Comparison of ENCODE assay signal across 12 cellular contexts in the genomic region with DNA sequence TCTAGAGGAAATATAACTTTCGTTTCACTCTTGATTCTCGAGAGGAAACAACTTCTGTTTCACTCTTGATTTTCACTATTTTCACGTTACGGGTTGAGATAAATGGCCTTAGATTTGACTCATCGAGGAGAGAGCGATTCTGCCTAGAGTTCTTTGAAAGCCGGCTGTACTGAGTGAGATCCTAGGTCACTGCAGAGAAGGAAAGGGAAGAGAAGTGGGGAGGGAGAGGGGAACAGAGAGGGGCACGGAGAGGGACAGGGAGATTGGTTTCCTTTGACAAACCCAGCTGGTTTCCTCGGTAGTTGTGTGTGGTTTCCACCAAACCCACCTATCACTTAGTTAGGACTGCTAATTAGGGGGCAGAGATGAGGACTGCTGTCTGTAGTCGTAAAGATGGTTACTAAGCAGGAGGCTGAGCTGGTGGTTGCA. TPM values are rescaled to one million over a fixed set of nuclear protein-coding genes. Genes with fewer than 3 reads are reported as not detected.
DNase-seq lines count a peak whose midpoint lies in the region; ATAC-seq, FAIRE-seq and TF ChIP-seq lines count a peak whose summit lies in the region.
"Had no signal": no experiment of that assay in that cellular context is flagged by ENCODE, and none has a peak within 500 bp of the region (broad histone marks: within the 10 kb centered on the region; RNA-seq: fewer than 3 reads in every experiment).

No MANE protein-coding gene starts in this region.

- SMC1A ChIA-PET in GM12878 (lab: Charles Lee; ENCODE audit: uncharacterized antibody, unreplicated experiment): interaction anchor here (0.7 to 4.7 kb wide), 12 partner anchors 8 to 164 kb away, joined by 3 to 22 read pairs (median 6); no protein-coding TSS in a partner anchor

- peaks cover 15% of the 10 kb centered on the region for H3K4me1 ChIP-seq in CD8-positive, alpha-beta T cell (ENCODE audit: insufficient read depth, low read length)
- peaks cover 34% of the 10 kb centered on the region for H3K4me1 ChIP-seq in GM12878 (ENCODE audit: control insufficient read depth, insufficient read depth, low read length)

- no peaks in the 10 kb centered on the region for H4K20me1 ChIP-seq in GM12878 (ENCODE audit: control insufficient read depth, insufficient read depth)

- BruUV-seq in GM12878 (replicated peaks; lab: Mats Ljungman, UMichigan): no TSS peak

- TF ChIP-seq POLR2A in GM12878 (IDR thresholded peaks at IDR 0.05; ENCODE audit: low read depth, low read length): no peak

- peaks cover 1% of the 10 kb centered on the region for H3K27me3 Mint-ChIP-seq in CD8-positive, alpha-beta T cell (ENCODE audit: low read depth)

- FAIRE-seq in GM12878 (lab: Jason Lieb, UNC): peak; percentile 69
- FAIRE-seq: astrocyte, D721Med had no signal

- in situ Hi-C loops in GM12878 (cut with MboI): loop anchor here (25.0 kb wide), 2 partner anchors 167 to 1017 kb away; a partner anchor contains a TSS

- no peaks in the 10 kb centered on the region for H3K27me3 ChIP-seq in CD8-positive, alpha-beta T cell (ENCODE audit: insufficient read depth, low read length)
- no peaks in the 10 kb centered on the region for H3K27me3 ChIP-seq in GM12878 (replicated peaks in 1 of 2; ENCODE audit: control insufficient read depth in 2 of 2, insufficient read depth in 2 of 2, low read length in 1 of 2)

- no peak overlapping the region for H3K27ac ChIP-seq in CD8-positive, alpha-beta T cell (ENCODE audit: low read depth, low read length)
- H3K27ac ChIP-seq in GM12878 (ENCODE audit: control insufficient read depth, insufficient read depth): peak overlapping the region; percentile 51

- intact Hi-C loops in CD8-positive, alpha-beta T cell (cut with DNase I, micrococcal nuclease): no loop called here
- intact Hi-C loops in GM12878 (cut with micrococcal nuclease; ENCODE audit: unreplicated experiment): no loop called here

- POLR2A ChIA-PET in CD8-positive, alpha-beta T cell (lab: Charles Lee): interaction anchor here (0.6 kb wide), 1 partner anchor 1781 kb away, joined by 4 read pairs; no protein-coding TSS in a partner anchor
- POLR2A ChIA-PET in GM12878 (lab: Charles Lee): interaction anchor here (0.7 to 1.2 kb wide), 4 partner anchors 24 to 38 kb away, joined by 3 to 8 read pairs (median 3); no protein-coding TSS in a partner anchor

- RAD21 ChIA-PET in GM12878 (lab: Charles Lee; ENCODE audit: unreplicated experiment): interaction anchor here (0.8 to 2.1 kb wide), 9 partner anchors 9 to 338 kb away, joined by 3 to 22 read pairs (median 4); no protein-coding TSS in a partner anchor

- H3K4me1 Mint-ChIP-seq in CD8-positive, alpha-beta T cell (ENCODE audit: low read depth): peaks cover 19% of the 10 kb centered on the region

- WGBS in GM12878 (ENCODE audit: insufficient coverage, insufficient replicate concordance, low lambda C conversion rate, missing lambda C conversion rate): 2% methylated on average over 10 of the region's 10 CpGs

- peak in 1 of 7 experiments; percentile 17 for DNase-seq in CD8-positive, alpha-beta T cell
- DNase-seq in GM19238 (ENCODE audit: insufficient read length, low spot score) (peak; percentile 37), GM12878 (ENCODE audit: low read depth, low spot score) (peak; percentile 48), mucosa of gallbladder (ENCODE audit: low spot score) (no peak), kidney tubule cell (ENCODE audit: low spot score) (no peak)
- DNase-seq in stimulated activated CD4-positive, alpha-beta T cell treated with anti-CD3 and anti-CD28 coated beads, Interleukin-4, amount 100 ng/mL, for 4 hours: no peak
- DNase-seq: foreskin fibroblast, NCI-H1930 had no signal

- ATAC-seq in CD8-positive, alpha-beta T cell: peak; percentile 48
- ATAC-seq in HG03095 (IDR thresholded peaks at IDR 0.05; ENCODE audit: unreplicated experiment) (peak; percentile 49), GM12878 (peak; percentile 73), esophagus mucosa (no peak)

- CTCF ChIA-PET in CD8-positive, alpha-beta T cell (lab: Charles Lee): interaction anchor here (0.8 kb wide), 1 partner anchor 10 kb away, joined by 4 read pairs; no protein-coding TSS in a partner anchor
- CTCF ChIA-PET in GM12878 (lab: Yijun Ruan, JAX): interaction anchor here (0.6 to 1.2 kb wide), 5 partner anchors 10 to 367 kb away, joined by 3 to 6 read pairs (median 5); no protein-coding TSS in a partner anchor

- no peaks in the 10 kb centered on the region for H3K9me3 Mint-ChIP-seq in CD8-positive, alpha-beta T cell

- H3K9me3 ChIP-seq in CD8-positive, alpha-beta T cell (ENCODE audit: low read length): no peaks in the 10 kb centered on the region
- no peaks in the 10 kb centered on the region for H3K9me3 ChIP-seq in GM12878 (replicated peaks; ENCODE audit: control insufficient read depth, insufficient read depth, low read length)

- peak overlapping the region; percentile 46 for H3K4me3 ChIP-seq in CD8-positive, alpha-beta T cell (ENCODE audit: low read depth, low read length)
- H3K4me3 ChIP-seq in GM12878: 0 out of 2 replicates have a peak overlapping the region, but pooled peaks have one; percentile 13

- peak overlapping the region; percentile 89 for H3K4me2 ChIP-seq in GM12878 (ENCODE audit: control insufficient read depth, insufficient read depth)

- peak overlapping the region; percentile 84 for H3K4me3 Mint-ChIP-seq in CD8-positive, alpha-beta T cell

- no peak for TF ChIP-seq RAD21 in GM12878 (IDR thresholded peaks at IDR 0.05; ENCODE audit: insufficient read depth, low read depth, low read length)

- no peaks in the 10 kb centered on the region for H3K36me3 Mint-ChIP-seq in CD8-positive, alpha-beta T cell

- H3K27ac Mint-ChIP-seq in CD8-positive, alpha-beta T cell: peak overlapping the region; percentile 84

- peak in 1 of 2 experiments; percentile 29; a peak in 1 of 4 replicates for TF ChIP-seq EP300 in GM12878 (IDR thresholded peaks at IDR 0.05; ENCODE audit: borderline replicate concordance in 1 of 2, control insufficient read depth in 1 of 2, low read depth in 2 of 2, low read length in 2 of 2)

- no peaks in the 10 kb centered on the region for H3K36me3 ChIP-seq in CD8-positive, alpha-beta T cell (ENCODE audit: insufficient read depth, low read length)
- no peaks in the 10 kb centered on the region for H3K36me3 ChIP-seq in GM12878 (ENCODE audit: control insufficient read depth in 2 of 2, insufficient read depth in 2 of 2, low read length in 1 of 2)

- no peak for TF ChIP-seq CTCF in CD8-positive, alpha-beta T cell (IDR thresholded peaks at IDR 0.05)
- no peak for TF ChIP-seq CTCF in GM12878 (IDR thresholded peaks at IDR 0.05 in 2 of 3, conservative IDR thresholded peaks at IDR 0.05 in 1 of 3; ENCODE audit: control insufficient read depth in 2 of 3, extremely low read depth in 1 of 3, insufficient read depth in 1 of 3, low read depth in 3 of 3, low read length in 3 of 3)

- H3K9ac ChIP-seq in GM12878 (ENCODE audit: control insufficient read depth, insufficient read depth, low read length): peak overlapping the region; percentile 40

- H2AFZ ChIP-seq in GM12878 (ENCODE audit: control insufficient read depth, low read depth, low read length): peak overlapping the region; percentile 71

- no peaks in the 10 kb centered on the region for H3K79me2 ChIP-seq in GM12878 (ENCODE audit: control insufficient read depth, insufficient read depth, low read length)

RNA-seq across cellular contexts. Expression of a gene that starts 21.6 kb away (rescaled TPM):
- 10 to 100 TPM; 11.1 to 15.3 TPM for total RNA-seq in CD8-positive, alpha-beta T cell
- 79.5 and 87.9 TPM in 2 replicates for total RNA-seq in GM12878 (2013; cell fraction: nucleolus; rRNA removed)
- total RNA-seq in GM12878 (2014; rRNA removed) (9.4 and 14.7 TPM in 2 replicates), GM12878 (2014; rRNA removed; fragmentation: Illumina TruSeq; extraction: Trizol) (13.1 and 14.1 TPM in 2 replicates), GM12878 (2021) (14.3 and 14.9 TPM in 2 replicates), mucosa of gallbladder (30.5 TPM), esophagus mucosa (3.8 TPM)
- 9.2 TPM for polyA plus RNA-seq in GM12878 (2011; ENCODE audit: low read depth)
- polyA plus RNA-seq in GM12878 (2011; rRNA removed) (14.9 and 19.3 TPM in 2 replicates), GM12878 (2014; fragmentation: Illumina TruSeq; extraction: Trizol) (20.8 and 27.4 TPM in 2 replicates), GM12878 (2014; fragmentation: Nextera tagmentation; extraction: Ambion mirVana) (1 to 10 TPM; 5.4 to 6.4 TPM), GM12878 (2014; rRNA removed) (12.1 and 12.6 TPM in 2 replicates), GM12878 (2016; fragmentation: Nextera tagmentation; extraction: Ambion mirVana) (10 to 100 TPM in 1 of 2 experiments, 1 to 10 TPM in 1; 9.0 to 12.9 TPM)
- polyA plus RNA-seq in GM12878 (2011; cell fraction: cytosol; rRNA removed): 10.5 and 19.3 TPM in 2 replicates
- 28.2 and 30.6 TPM in 2 replicates for polyA plus RNA-seq in GM12878 (2011; cell fraction: nucleus; rRNA removed)
- polyA plus RNA-seq in GM12878 (2012): 11.0 and 19.5 TPM in 2 replicates
- polyA minus RNA-seq in GM12878 (2011; rRNA and poly(A)+ RNA removed): 18.3 and 18.7 TPM in 2 replicates
- 6.0 and 8.0 TPM in 2 replicates for polyA minus RNA-seq in GM12878 (2011; cell fraction: cytosol; rRNA and poly(A)+ RNA removed)
- 30.0 and 62.4 TPM in 2 replicates for polyA minus RNA-seq in GM12878 (2011; cell fraction: nucleus; rRNA and poly(A)+ RNA removed)

RNA-seq across cellular contexts. Expression of a gene that starts 55.8 kb away (rescaled TPM):
- total RNA-seq in CD8-positive, alpha-beta T cell: not detected
- 52.1 and 55.0 TPM in 2 replicates for total RNA-seq in GM12878 (2013; cell fraction: nucleolus; rRNA removed)
- total RNA-seq in GM12878 (2014; rRNA removed) (11.5 and 12.4 TPM in 2 replicates), GM12878 (2014; rRNA removed; fragmentation: Illumina TruSeq; extraction: Trizol) (6.1 and 6.4 TPM in 2 replicates), GM12878 (2021) (25.7 and 26.9 TPM in 2 replicates), mucosa of gallbladder (89.4 TPM), esophagus mucosa (5.3 TPM)
- 4.2 TPM for polyA plus RNA-seq in GM12878 (2011; ENCODE audit: low read depth)
- polyA plus RNA-seq in GM12878 (2011; rRNA removed) (5.1 and 14.7 TPM in 2 replicates), GM12878 (2014; fragmentation: Illumina TruSeq; extraction: Trizol) (21.0 and 21.5 TPM in 2 replicates), GM12878 (2014; fragmentation: Nextera tagmentation; extraction: Ambion mirVana) (1 to 10 TPM; 4.2 to 4.9 TPM), GM12878 (2014; rRNA removed) (8.3 and 9.9 TPM in 2 replicates), GM12878 (2016; fragmentation: Nextera tagmentation; extraction: Ambion mirVana) (10 to 100 TPM; 11.1 to 13.0 TPM)
- polyA plus RNA-seq in GM12878 (2011; cell fraction: cytosol; rRNA removed): 10.7 and 18.2 TPM in 2 replicates
- 23.8 and 26.9 TPM in 2 replicates for polyA plus RNA-seq in GM12878 (2011; cell fraction: nucleus; rRNA removed)
- 6.0 and 10.1 TPM in 2 replicates for polyA plus RNA-seq in GM12878 (2012)
- polyA minus RNA-seq in GM12878 (2011; rRNA and poly(A)+ RNA removed): 16.6 and 21.5 TPM in 2 replicates
- 13.9 and 16.1 TPM in 2 replicates for polyA minus RNA-seq in GM12878 (2011; cell fraction: cytosol; rRNA and poly(A)+ RNA removed)
- polyA minus RNA-seq in GM12878 (2011; cell fraction: nucleus; rRNA and poly(A)+ RNA removed): 8.1 and 10.8 TPM in 2 replicates

Comparison
In these comparisons a context has a peak if more than half of its experiments do, and no peak if none do; other contexts are left out.
1. DNase-seq: peak in GM19238 (single experiment) and GM12878 (single experiment); none in mucosa of gallbladder (single experiment), kidney tubule cell (single experiment) and stimulated activated CD4-positive, alpha-beta T cell treated with anti-CD3 and anti-CD28 coated beads, Interleukin-4, amount 100 ng/mL, for 4 hours (0 of 2).